Comparison of ENCODE assay signal across 10 cellular contexts in the genomic region with DNA sequence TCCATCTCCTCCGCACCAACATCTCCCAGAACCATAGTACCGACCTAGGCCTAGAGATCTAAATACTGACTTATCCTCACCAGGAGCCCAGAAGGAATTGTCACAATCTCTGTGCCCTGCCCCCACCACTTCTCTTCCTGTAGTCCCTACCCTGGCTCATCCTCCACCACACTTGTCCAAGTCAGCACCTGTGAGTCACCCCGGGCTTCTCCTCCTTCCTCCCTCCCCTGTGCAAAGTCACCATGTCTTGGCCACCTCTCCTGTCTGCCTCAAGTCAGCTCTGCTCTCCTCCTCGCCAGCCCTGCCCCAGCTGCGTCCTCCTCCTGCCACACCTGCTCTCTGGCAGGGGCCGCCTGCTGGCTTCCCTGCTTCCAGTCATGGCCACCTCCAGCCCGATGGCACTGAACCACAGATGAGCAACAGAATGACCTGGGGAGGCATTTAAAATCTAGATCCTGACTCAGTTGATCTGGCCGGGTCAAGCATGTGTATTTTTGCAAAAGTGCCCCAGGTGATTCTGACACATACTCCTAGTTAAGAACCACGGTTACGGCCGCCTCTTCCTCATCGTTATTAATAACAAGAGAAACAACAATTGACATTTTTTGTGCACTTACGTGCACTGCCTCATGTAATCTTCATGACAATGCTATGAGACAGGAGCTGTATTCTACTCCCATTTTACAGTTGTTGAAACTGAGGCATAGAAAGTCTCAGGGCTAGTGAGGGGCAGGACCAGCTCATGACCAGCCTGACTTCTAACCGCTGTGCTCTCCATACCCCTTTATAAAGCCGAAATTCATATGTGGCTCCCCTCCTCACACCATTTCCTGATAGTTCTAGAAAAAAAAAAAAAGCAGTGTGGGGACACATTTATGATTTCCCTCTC. TPM values are rescaled to one million over a fixed set of nuclear protein-coding genes. Genes with fewer than 3 reads are reported as not detected.
DNase-seq lines count a peak whose midpoint lies in the region; ATAC-seq, FAIRE-seq and TF ChIP-seq lines count a peak whose summit lies in the region.
"Had no signal": no experiment of that assay in that cellular context is flagged by ENCODE, and none has a peak within 500 bp of the region (broad histone marks: within the 10 kb centered on the region; RNA-seq: fewer than 3 reads in every experiment).

No MANE protein-coding gene starts in this region.

- no peaks in the 10 kb centered on the region for H3K27me3 ChIP-seq in kidney epithelial cell (ENCODE audit: control insufficient read depth, insufficient read depth, low read length)

- peaks cover 3% of the 10 kb centered on the region for H3K36me3 Mint-ChIP-seq in activated CD8-positive, alpha-beta memory T cell treated with anti-CD3 and anti-CD28 coated beads, Interleukin-2, amount 10 ng/mL, durations not matched to agents 7 days and 5 days

- no peak overlapping the region for H3K4me3 ChIP-seq in kidney epithelial cell (ENCODE audit: low read depth, low read length)

- no peak overlapping the region for H3K4me3 Mint-ChIP-seq in activated CD8-positive, alpha-beta memory T cell treated with anti-CD3 and anti-CD28 coated beads, Interleukin-2, amount 10 ng/mL, durations not matched to agents 7 days and 5 days

- intact Hi-C loops in cardiac septum (cut with DNase I) = no loop called here
- intact Hi-C loops in left ventricle myocardium superior (cut with micrococcal nuclease) = no loop called here

- ATAC-seq in left ventricle myocardium superior (no peak), HG02885 (IDR thresholded peaks at IDR 0.05; ENCODE audit: poor library complexity, unreplicated experiment) (no peak), HG03045 (IDR thresholded peaks at IDR 0.05; ENCODE audit: unreplicated experiment) (no peak)
- ATAC-seq in activated CD8-positive, alpha-beta memory T cell treated with anti-CD3 and anti-CD28 coated beads, Interleukin-2, amount 10 ng/mL, durations not matched to agents 7 days and 5 days = peak; percentile 66

- FAIRE-seq in urothelium cell line (lab: Jason Lieb, UNC) = peak; percentile 90

- H3K9me3 Mint-ChIP-seq in activated CD8-positive, alpha-beta memory T cell treated with anti-CD3 and anti-CD28 coated beads, Interleukin-2, amount 10 ng/mL, durations not matched to agents 7 days and 5 days (ENCODE audit: low read depth) = no peaks in the 10 kb centered on the region

- TF ChIP-seq CTCF in kidney epithelial cell (IDR thresholded peaks at IDR 0.05; ENCODE audit: insufficient read depth, low read length, poor library complexity, severe bottlenecking) = no peak

- CTCF ChIA-PET in activated CD8-positive, alpha-beta memory T cell treated with anti-CD3 and anti-CD28 coated beads, Interleukin-2, amount 10 ng/mL, durations not matched to agents 7 days and 5 days (lab: Charles Lee) = no interaction called here

- DNase-seq in cardiac septum (ENCODE audit: low spot score) (peak; percentile 92), left ventricle myocardium superior (no peak), kidney epithelial cell (ENCODE audit: low read depth) (peak; percentile 35), urothelium cell line (ENCODE audit: low spot score) (peak; percentile 84), D341Med (ENCODE audit: low spot score) (no peak)
- peak; percentile 45 for DNase-seq in activated CD8-positive, alpha-beta memory T cell treated with anti-CD3 and anti-CD28 coated beads, Interleukin-2, amount 10 ng/mL, durations not matched to agents 7 days and 5 days
- DNase-seq: left cardiac atrium, NCI-H510A had no signal

- H3K36me3 ChIP-seq in kidney epithelial cell (ENCODE audit: control insufficient read depth, insufficient read depth, low read length) = no peaks in the 10 kb centered on the region

- H3K27ac Mint-ChIP-seq in activated CD8-positive, alpha-beta memory T cell treated with anti-CD3 and anti-CD28 coated beads, Interleukin-2, amount 10 ng/mL, durations not matched to agents 7 days and 5 days = no peak overlapping the region

- no peaks in the 10 kb centered on the region for H3K27me3 Mint-ChIP-seq in activated CD8-positive, alpha-beta memory T cell treated with anti-CD3 and anti-CD28 coated beads, Interleukin-2, amount 10 ng/mL, durations not matched to agents 7 days and 5 days

- peaks cover 27% of the 10 kb centered on the region for H3K4me1 Mint-ChIP-seq in activated CD8-positive, alpha-beta memory T cell treated with anti-CD3 and anti-CD28 coated beads, Interleukin-2, amount 10 ng/mL, durations not matched to agents 7 days and 5 days

RNA-seq across cellular contexts. Expression of a gene that starts 36.1 kb away (rescaled TPM):
- 0.81 TPM for total RNA-seq in cardiac septum
- 0.84 TPM for total RNA-seq in left ventricle myocardium superior
- total RNA-seq in activated CD8-positive, alpha-beta memory T cell treated with anti-CD3 and anti-CD28 coated beads, Interleukin-2, amount 10 ng/mL, durations not matched to agents 7 days and 5 days = 1 to 10 TPM; 1.3 to 1.8 TPM
- 0.07 and 0.08 TPM in 2 replicates for total RNA-seq in kidney epithelial cell

Comparison
In these comparisons a context has a peak if more than half of its experiments do, and no peak if none do; other contexts are left out.
1. DNase-seq: peak in cardiac septum (single experiment), activated CD8-positive, alpha-beta memory T cell treated with anti-CD3 and anti-CD28 coated beads, Interleukin-2, amount 10 ng/mL, durations not matched to agents 7 days and 5 days (single experiment), kidney epithelial cell (single experiment) and urothelium cell line (single experiment); none in left ventricle myocardium superior (single experiment) and D341Med (single experiment).